Comparison of ENCODE assay signal across 24 cellular contexts in genomic region chr17:1896243-1897163, GRCh38.
A peak's percentile ranks its signal among the peaks of the same experiment; 100 is the strongest.
DNase-seq lines count a peak whose midpoint lies in the region; ATAC-seq and TF ChIP-seq lines count a peak whose summit lies in the region.
"Had no signal": no experiment of that assay in that cellular context is flagged by ENCODE, and none has a peak within 500 bp of the region (broad histone marks: within the 10 kb centered on the region; RNA-seq: fewer than 3 reads in every experiment).

No MANE protein-coding gene starts in this region.

- in situ Hi-C loops in GM13976 (cut with MboI; ENCODE audit: low sequenced_read_pairs, unreplicated experiment): loop anchor here (25.0 kb wide), 1 partner anchor 391 kb away; no protein-coding TSS in a partner anchor

- no peaks in the 10 kb centered on the region for H3K9me2 ChIP-seq in MM.1S (replicated peaks; ENCODE audit: insufficient read depth, low read length)

- H3K9me3 ChIP-seq in MM.1S (replicated peaks; ENCODE audit: insufficient read depth, low read length): no peaks in the 10 kb centered on the region
- H3K9me3 ChIP-seq: tibial artery had no signal

- no peak overlapping the region for H3K4me3 Mint-ChIP-seq in mesothelial cell of epicardium
- H3K4me3 Mint-ChIP-seq: activated naive CD8-positive, alpha-beta T cell; activated T-helper 17 cell treated with anti-CD3 and anti-CD28 coated beads, Interleukin-2, amount 50 U/mL, for 72 hours; central memory CD8-positive, alpha-beta T cell; GM23338; natural killer cell treated with Interleukin-12 subunit alpha and Interleukin-12 subunit beta and Interleukin-15 and Interleukin-18, amount 100 ng/mL, for 72 hours; stimulated activated naive CD8-positive, alpha-beta T cell treated with anti-CD3 and anti-CD28 coated beads, Interleukin-15, amount 100 ng/mL, for 72 hours had no signal

- H3K36me3 ChIP-seq in MM.1S (replicated peaks; ENCODE audit: insufficient read depth, low read length): peaks cover 9% of the 10 kb centered on the region; the same call in 1 of the 2 replicates
- H3K36me3 ChIP-seq in H7 (replicated peaks; ENCODE audit: control insufficient read depth, insufficient read depth, low read length): peaks cover 21% of the 10 kb centered on the region

- H3K27me3 ChIP-seq in MM.1S (replicated peaks; ENCODE audit: insufficient read depth, low read length) (no peaks in the 10 kb centered on the region), H7 (ENCODE audit: control insufficient read depth, insufficient read depth, low read length) (no peaks in the 10 kb centered on the region)
- H3K27me3 ChIP-seq: tibial artery had no signal

- intact Hi-C loops in posterior vena cava (cut with DNase I): no loop called here

- H3K4me3 ChIP-seq in MM.1S (ENCODE audit: low read length) (no peak overlapping the region), H7 (ENCODE audit: insufficient read depth, low read depth, low read length) (no peak overlapping the region)
- H3K4me3 ChIP-seq: GM23338, tibial artery had no signal

- no peaks in the 10 kb centered on the region for H3K4me1 Mint-ChIP-seq in mesothelial cell of epicardium
- H3K4me1 Mint-ChIP-seq: activated T-helper 17 cell treated with anti-CD3 and anti-CD28 coated beads, Interleukin-2, amount 50 U/mL, for 72 hours; GM23338; stimulated activated naive CD8-positive, alpha-beta T cell treated with anti-CD3 and anti-CD28 coated beads, Interleukin-15, amount 100 ng/mL, for 72 hours had no signal

- peaks cover 13% of the 10 kb centered on the region; the same call in 1 of the 2 replicates for H3K4me1 ChIP-seq in MM.1S (ENCODE audit: low read length)
- H3K4me1 ChIP-seq: tibial artery had no signal

- ATAC-seq in GM19351 (IDR thresholded peaks at IDR 0.05; ENCODE audit: unreplicated experiment): peak; percentile 47
- ATAC-seq: activated T-helper 17 cell treated with anti-CD3 and anti-CD28 coated beads, Interleukin-2, amount 50 U/mL, for 72 hours; GM23338; natural killer cell treated with Interleukin-12 subunit alpha and Interleukin-12 subunit beta and Interleukin-15 and Interleukin-18, amount 100 ng/mL, for 72 hours; sciatic nerve; SK-N-SH treated with all-trans-retinoic acid at 6 μM for 48 hours; stimulated activated naive CD8-positive, alpha-beta T cell treated with anti-CD3 and anti-CD28 coated beads, Interleukin-15, amount 100 ng/mL, for 72 hours had no signal

- peaks cover 17% of the 10 kb centered on the region for H3K36me3 Mint-ChIP-seq in mesothelial cell of epicardium

- no peaks in the 10 kb centered on the region for H3K27me3 Mint-ChIP-seq in mesothelial cell of epicardium (ENCODE audit: low read depth)
- H3K27me3 Mint-ChIP-seq: activated naive CD8-positive, alpha-beta T cell; activated T-helper 17 cell treated with anti-CD3 and anti-CD28 coated beads, Interleukin-2, amount 50 U/mL, for 72 hours; central memory CD8-positive, alpha-beta T cell; natural killer cell treated with Interleukin-12 subunit alpha and Interleukin-12 subunit beta and Interleukin-15 and Interleukin-18, amount 100 ng/mL, for 72 hours; stimulated activated naive CD8-positive, alpha-beta T cell treated with anti-CD3 and anti-CD28 coated beads, Interleukin-15, amount 100 ng/mL, for 72 hours had no signal

- H3F3A ChIP-seq in MM.1S (ENCODE audit: insufficient read depth, low read length): peaks cover 4% of the 10 kb centered on the region; the same call in 1 of the 2 replicates

- no peaks in the 10 kb centered on the region for H3K9me3 Mint-ChIP-seq in mesothelial cell of epicardium
- H3K9me3 Mint-ChIP-seq: activated T-helper 17 cell treated with anti-CD3 and anti-CD28 coated beads, Interleukin-2, amount 50 U/mL, for 72 hours; central memory CD8-positive, alpha-beta T cell; GM23338; natural killer cell treated with Interleukin-12 subunit alpha and Interleukin-12 subunit beta and Interleukin-15 and Interleukin-18, amount 100 ng/mL, for 72 hours; stimulated activated naive CD8-positive, alpha-beta T cell treated with anti-CD3 and anti-CD28 coated beads, Interleukin-15, amount 100 ng/mL, for 72 hours had no signal

- no peak overlapping the region for H2AFZ ChIP-seq in MM.1S (ENCODE audit: low read length)
- H2AFZ ChIP-seq: GM23338 had no signal

- no peaks in the 10 kb centered on the region for H3K79me2 ChIP-seq in MM.1S (ENCODE audit: low read length)

- H4K20me1 ChIP-seq in MM.1S (ENCODE audit: insufficient read depth, low read length): no peaks in the 10 kb centered on the region

- no peak for TF ChIP-seq CTCF in GM13976 (IDR thresholded peaks at IDR 0.05; ENCODE audit: borderline replicate concordance, control extremely low read depth, extremely low read depth, insufficient read depth, missing control alignments)
- TF ChIP-seq CTCF in MM.1S (IDR thresholded peaks at IDR 0.05; ENCODE audit: low read length): no peak
- TF ChIP-seq CTCF in mesothelial cell of epicardium (IDR thresholded peaks at IDR 0.05; ENCODE audit: unreplicated experiment): no peak

- no peak overlapping the region for H3K27ac Mint-ChIP-seq in mesothelial cell of epicardium
- H3K27ac Mint-ChIP-seq: activated naive CD8-positive, alpha-beta T cell; activated T-helper 17 cell treated with anti-CD3 and anti-CD28 coated beads, Interleukin-2, amount 50 U/mL, for 72 hours; GM23338; natural killer cell treated with Interleukin-12 subunit alpha and Interleukin-12 subunit beta and Interleukin-15 and Interleukin-18, amount 100 ng/mL, for 72 hours had no signal

- no peak overlapping the region for H3K27ac ChIP-seq in MM.1S (ENCODE audit: low read length)
- H3K27ac ChIP-seq: C4-2B, tibial artery had no signal

- DNase-seq in GM13976 (ENCODE audit: low spot score): peak; percentile 67
- DNase-seq in MM.1S: peak; percentile 51
- DNase-seq in posterior vena cava (ENCODE audit: low spot score): peak; percentile 55
- DNase-seq in mesothelial cell of epicardium (ENCODE audit: low spot score in 2 of 2, unreplicated experiment in 2 of 2): no peak
- DNase-seq in H7: no peak
- DNase-seq in iPS-NIHi11 (ENCODE audit: low spot score): no peak
- DNase-seq: activated CD8-positive, alpha-beta memory T cell treated with anti-CD3 and anti-CD28 coated beads, Interleukin-2, amount 50 U/mL, for 48 hours; NCI-H1092 treated with DMSO at 0.1 percent for 48 hours; NCI-H187 treated with DMSO at 0.1 percent for 48 hours; NCI-H226; NCI-H82; OCI-M1; stimulated activated CD4-positive, alpha-beta T cell treated with anti-CD3 and anti-CD28 coated beads, Interleukin-15, amount 100 ng/mL, for 24 hours; stimulated activated naive CD8-positive, alpha-beta T cell treated with anti-CD3 and anti-CD28 coated beads, Interleukin-15, amount 100 ng/mL, for 72 hours; tibial artery had no signal

- no peak overlapping the region for H3K4me2 ChIP-seq in MM.1S (ENCODE audit: low read depth, low read length)
- H3K4me2 ChIP-seq: GM23338 had no signal

- no peak overlapping the region for H3K9ac ChIP-seq in MM.1S (ENCODE audit: low read length)

Comparison
In these comparisons a context has a peak if more than half of its experiments do, and no peak if none do; other contexts are left out.
1. DNase-seq: peak in GM13976 (single experiment), MM.1S (single experiment) and posterior vena cava (single experiment); none in mesothelial cell of epicardium (0 of 2), H7 (single experiment) and iPS-NIHi11 (single experiment).